ENCODE assay signal across 1 cellular context in genomic region chr11:128701936-128702335, GRCh38.
A peak's percentile ranks its signal among the peaks of the same experiment; 100 is the strongest.
TF ChIP-seq lines count a peak whose summit lies in the region.

No MANE protein-coding gene starts in this region.

TF ChIP-seq in GM12878, 131 proteins besides CTCF, POLR2A, EP300 and RAD21:
- TF ChIP-seq MYB (IDR thresholded peaks at IDR 0.05; ENCODE audit: borderline replicate concordance, low read depth, low read length) (no peak), ATF7 (IDR thresholded peaks at IDR 0.05; ENCODE audit: low read depth) (no peak), CREB1 (IDR thresholded peaks at IDR 0.05; ENCODE audit: low read depth) (no peak), IKZF1 (conservative IDR thresholded peaks at IDR 0.05) (no peak), TARDBP (IDR thresholded peaks at IDR 0.05; ENCODE audit: borderline replicate concordance) (no peak), USF1 (IDR thresholded peaks at IDR 0.05; ENCODE audit: borderline replicate concordance, extremely low read length, insufficient read depth, low read depth, low read length) (no peak), JUNB (IDR thresholded peaks at IDR 0.05) (peak; percentile 8; the same call in 1 of the 2 replicates), ZNF24 (IDR thresholded peaks at IDR 0.05) (peak; percentile 66)
TF ChIP-seq in GM12878: peak in this region for 2.
